Comparison of ENCODE assay signal across 8 cellular contexts in genomic region chr1:18100493-18101063, GRCh38. TPM values are rescaled to one million over a fixed set of nuclear protein-coding genes. Genes with fewer than 3 reads are reported as not detected.
DNase-seq lines count a peak whose midpoint lies in the region; ATAC-seq, FAIRE-seq and TF ChIP-seq lines count a peak whose summit lies in the region.

No MANE protein-coding gene starts in this region.

- peaks cover 35% of the 10 kb centered on the region for H3K27me3 Mint-ChIP-seq in activated naive CD8-positive, alpha-beta T cell treated with anti-CD3 and anti-CD28 coated beads for 36 hours

- H3K4me1 Mint-ChIP-seq in activated naive CD8-positive, alpha-beta T cell treated with anti-CD3 and anti-CD28 coated beads for 36 hours, result no peaks in the 10 kb centered on the region

- H3K9me3 ChIP-seq in PC-9 (ENCODE audit: insufficient read depth, low read depth) (no peaks in the 10 kb centered on the region), left ventricle myocardium inferior (replicated peaks) (no peaks in the 10 kb centered on the region)

- H3K36me3 Mint-ChIP-seq in activated naive CD8-positive, alpha-beta T cell treated with anti-CD3 and anti-CD28 coated beads for 36 hours, result no peaks in the 10 kb centered on the region

- no peaks in the 10 kb centered on the region for H3K79me2 ChIP-seq in PC-9 (ENCODE audit: low read depth)

- CTCF ChIA-PET in PC-9 (lab: Charles Lee), result interaction anchor here (0.7 kb wide), 1 partner anchor 289 kb away, joined by 6 read pairs; no protein-coding TSS in a partner anchor

- no peaks in the 10 kb centered on the region for H3K9me2 ChIP-seq in PC-9 (ENCODE audit: insufficient read depth)

- H3K9me3 Mint-ChIP-seq in activated naive CD8-positive, alpha-beta T cell treated with anti-CD3 and anti-CD28 coated beads for 36 hours, result no peaks in the 10 kb centered on the region

- no peak overlapping the region for H3K4me2 ChIP-seq in PC-9

- no peak overlapping the region for H3K27ac Mint-ChIP-seq in activated naive CD8-positive, alpha-beta T cell treated with anti-CD3 and anti-CD28 coated beads for 36 hours

- TF ChIP-seq CTCF in PC-9 (conservative IDR thresholded peaks at IDR 0.05) (peak; percentile 81), left ventricle myocardium inferior (IDR thresholded peaks at IDR 0.05; ENCODE audit: borderline replicate concordance) (peak; percentile 77)

- no peaks in the 10 kb centered on the region for H4K20me1 ChIP-seq in PC-9 (ENCODE audit: insufficient read depth)

- peak; percentile 64 for DNase-seq in DMS53 (lab: John Stamatoyannopoulos, UW)
- DNase-seq in HTR-8/SVneo (ENCODE audit: insufficient read length, low spot score), result peak; percentile 45
- DNase-seq in PC-9, result peak in 1 of 2 experiments; percentile 32
- DNase-seq in activated naive CD8-positive, alpha-beta T cell treated with anti-CD3 and anti-CD28 coated beads for 36 hours, result peak; percentile 21
- DNase-seq in left ventricle myocardium inferior, result peak; percentile 45
- DNase-seq in putamen (ENCODE audit: low spot score), result peak; percentile 41

- ATAC-seq in GM18517 (IDR thresholded peaks at IDR 0.05; ENCODE audit: unreplicated experiment), result no peak
- no peak for ATAC-seq in GM19395 (IDR thresholded peaks at IDR 0.05; ENCODE audit: unreplicated experiment)

- no peaks in the 10 kb centered on the region for H3K4me1 ChIP-seq in PC-9 (replicated peaks; ENCODE audit: insufficient read depth)
- H3K4me1 ChIP-seq in left ventricle myocardium inferior, result no peaks in the 10 kb centered on the region

- no peak for FAIRE-seq in HTR-8/SVneo (lab: Jason Lieb, UNC)

- no peak overlapping the region for H3K4me3 ChIP-seq in PC-9
- no peak overlapping the region for H3K4me3 ChIP-seq in left ventricle myocardium inferior

- H3K27me3 ChIP-seq in PC-9 (ENCODE audit: insufficient read depth, low read depth) (peaks cover 20% of the 10 kb centered on the region), left ventricle myocardium inferior (ENCODE audit: low read depth) (peaks cover 91% of the 10 kb centered on the region)

- H3K36me3 ChIP-seq in PC-9 (ENCODE audit: low read depth) (no peaks in the 10 kb centered on the region), left ventricle myocardium inferior (no peaks in the 10 kb centered on the region)

- intact Hi-C loops in PC-9 (cut with micrococcal nuclease; ENCODE audit: unreplicated experiment), result loop anchor here (1.0 to 5.0 kb wide), 2 partner anchors 178 to 439 kb away; no protein-coding TSS in a partner anchor
- intact Hi-C loops in left ventricle myocardium inferior (cut with micrococcal nuclease), result no loop called here

- POLR2A ChIA-PET in PC-9 (lab: Charles Lee; ENCODE audit: unreplicated experiment), result no interaction called here

- H2AFZ ChIP-seq in PC-9, result no peak overlapping the region

- no peak overlapping the region for H3K27ac ChIP-seq in PC-9
- no peak overlapping the region for H3K27ac ChIP-seq in left ventricle myocardium inferior (replicated peaks)

- BruUV-seq in PC-9 (replicated peaks; lab: Mats Ljungman, UMichigan), result no TSS peak

- no peaks in the 10 kb centered on the region for H3F3A ChIP-seq in PC-9 (ENCODE audit: insufficient read depth, low read depth)

- no peak overlapping the region for H3K4me3 Mint-ChIP-seq in activated naive CD8-positive, alpha-beta T cell treated with anti-CD3 and anti-CD28 coated beads for 36 hours

RNA-seq across cellular contexts. Expression of gene IGSF21, which starts 7.0 kb away (rescaled TPM):
- total RNA-seq in PC-9 (2021) (not detected in 2 replicates), left ventricle myocardium inferior (0.47 TPM)
- total RNA-seq in activated naive CD8-positive, alpha-beta T cell treated with anti-CD3 and anti-CD28 coated beads for 36 hours, result not detected
